2 cellular contexts compared by ENCODE assay signal in genomic region chr5:71591100-71591499, GRCh38.
TF ChIP-seq lines count a peak whose summit lies in the region.

No MANE protein-coding gene starts in this region.

TF ChIP-seq in A549, 52 proteins besides CTCF, POLR2A, EP300 and RAD21:
- TF ChIP-seq MAFK (IDR thresholded peaks at IDR 0.05; ENCODE audit: partially characterized antibody): peak; percentile 91
- TF ChIP-seq ZC3H11A (IDR thresholded peaks at IDR 0.05): no peak

TF ChIP-seq in K562, 482 proteins besides CTCF, POLR2A, EP300 and RAD21:
- TF ChIP-seq ZNF282 (CRISPR knock-in tag; IDR thresholded peaks at IDR 0.05): no peak
- no peak for TF ChIP-seq ZNF311 (CRISPR knock-in tag; IDR thresholded peaks at IDR 0.05)
- no peak for TF ChIP-seq ATF7 (IDR thresholded peaks at IDR 0.05)
- TF ChIP-seq MCM3 (IDR thresholded peaks at IDR 0.05): no peak
- TF ChIP-seq CHAMP1 (IDR thresholded peaks at IDR 0.05): no peak
- TF ChIP-seq C11orf30 (IDR thresholded peaks at IDR 0.05; ENCODE audit: low read depth): peak; percentile 91
- peak; percentile 89 for TF ChIP-seq MAFF (IDR thresholded peaks at IDR 0.05; ENCODE audit: low read length)
- TF ChIP-seq NRF1 (conservative IDR thresholded peaks at IDR 0.05 in 1 of 2, IDR thresholded peaks at IDR 0.05 in 1 of 2): no peak
- TF ChIP-seq CHD4 (IDR thresholded peaks at IDR 0.05; ENCODE audit: insufficient read depth, insufficient replicate concordance, low read depth, low read length, poor library complexity, severe bottlenecking): no peak
- TF ChIP-seq SMARCC2 (IDR thresholded peaks at IDR 0.05; ENCODE audit: low read depth): no peak
- TF ChIP-seq, protein P1, sequence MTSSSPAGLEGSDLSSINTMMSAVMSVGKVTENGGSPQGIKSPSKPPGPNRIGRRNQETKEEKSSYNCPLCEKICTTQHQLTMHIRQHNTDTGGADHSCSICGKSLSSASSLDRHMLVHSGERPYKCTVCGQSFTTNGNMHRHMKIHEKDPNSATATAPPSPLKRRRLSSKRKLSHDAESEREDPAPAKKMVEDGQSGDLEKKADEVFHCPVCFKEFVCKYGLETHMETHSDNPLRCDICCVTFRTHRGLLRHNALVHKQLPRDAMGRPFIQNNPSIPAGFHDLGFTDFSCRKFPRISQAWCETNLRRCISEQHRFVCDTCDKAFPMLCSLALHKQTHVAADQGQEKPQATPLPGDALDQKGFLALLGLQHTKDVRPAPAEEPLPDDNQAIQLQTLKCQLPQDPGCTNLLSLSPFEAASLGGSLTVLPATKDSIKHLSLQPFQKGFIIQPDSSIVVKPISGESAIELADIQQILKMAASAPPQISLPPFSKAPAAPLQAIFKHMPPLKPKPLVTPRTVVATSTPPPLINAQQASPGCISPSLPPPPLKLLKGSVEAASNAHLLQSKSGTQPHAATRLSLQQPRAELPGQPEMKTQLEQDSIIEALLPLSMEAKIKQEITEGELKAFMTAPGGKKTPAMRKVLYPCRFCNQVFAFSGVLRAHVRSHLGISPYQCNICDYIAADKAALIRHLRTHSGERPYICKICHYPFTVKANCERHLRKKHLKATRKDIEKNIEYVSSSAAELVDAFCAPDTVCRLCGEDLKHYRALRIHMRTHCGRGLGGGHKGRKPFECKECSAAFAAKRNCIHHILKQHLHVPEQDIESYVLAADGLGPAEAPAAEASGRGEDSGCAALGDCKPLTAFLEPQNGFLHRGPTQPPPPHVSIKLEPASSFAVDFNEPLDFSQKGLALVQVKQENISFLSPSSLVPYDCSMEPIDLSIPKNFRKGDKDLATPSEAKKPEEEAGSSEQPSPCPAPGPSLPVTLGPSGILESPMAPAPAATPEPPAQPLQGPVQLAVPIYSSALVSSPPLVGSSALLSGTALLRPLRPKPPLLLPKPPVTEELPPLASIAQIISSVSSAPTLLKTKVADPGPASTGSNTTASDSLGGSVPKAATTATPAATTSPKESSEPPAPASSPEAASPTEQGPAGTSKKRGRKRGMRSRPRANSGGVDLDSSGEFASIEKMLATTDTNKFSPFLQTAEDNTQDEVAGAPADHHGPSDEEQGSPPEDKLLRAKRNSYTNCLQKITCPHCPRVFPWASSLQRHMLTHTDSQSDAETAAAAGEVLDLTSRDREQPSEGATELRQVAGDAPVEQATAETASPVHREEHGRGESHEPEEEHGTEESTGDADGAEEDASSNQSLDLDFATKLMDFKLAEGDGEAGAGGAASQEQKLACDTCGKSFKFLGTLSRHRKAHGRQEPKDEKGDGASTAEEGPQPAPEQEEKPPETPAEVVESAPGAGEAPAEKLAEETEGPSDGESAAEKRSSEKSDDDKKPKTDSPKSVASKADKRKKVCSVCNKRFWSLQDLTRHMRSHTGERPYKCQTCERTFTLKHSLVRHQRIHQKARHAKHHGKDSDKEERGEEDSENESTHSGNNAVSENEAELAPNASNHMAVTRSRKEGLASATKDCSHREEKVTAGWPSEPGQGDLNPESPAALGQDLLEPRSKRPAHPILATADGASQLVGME (CRISPR knock-in tag; IDR thresholded peaks at IDR 0.05): no peak
- TF ChIP-seq ZNF316 (IDR thresholded peaks at IDR 0.05): peak; percentile 97
- no peak for TF ChIP-seq CBFA2T3 (IDR thresholded peaks at IDR 0.05)
- TF ChIP-seq MAFG (tag; conservative IDR thresholded peaks at IDR 0.05): peak; percentile 85
- TF ChIP-seq PHTF2 (CRISPR knock-in tag; IDR thresholded peaks at IDR 0.05): no peak
- no peak for TF ChIP-seq ZNF584 (CRISPR knock-in tag; IDR thresholded peaks at IDR 0.05; ENCODE audit: low read depth)
- no peak for TF ChIP-seq MXD1 (CRISPR knock-in tag; IDR thresholded peaks at IDR 0.05; ENCODE audit: borderline replicate concordance, poor library complexity, severe bottlenecking)
- no peak for TF ChIP-seq SNIP1 (IDR thresholded peaks at IDR 0.05; ENCODE audit: low read depth)
- no peak for TF ChIP-seq HMG20A (CRISPR knock-in tag; conservative IDR thresholded peaks at IDR 0.05)
- TF ChIP-seq ELK3 (CRISPR knock-in tag; IDR thresholded peaks at IDR 0.05): no peak
- TF ChIP-seq, protein P2, sequence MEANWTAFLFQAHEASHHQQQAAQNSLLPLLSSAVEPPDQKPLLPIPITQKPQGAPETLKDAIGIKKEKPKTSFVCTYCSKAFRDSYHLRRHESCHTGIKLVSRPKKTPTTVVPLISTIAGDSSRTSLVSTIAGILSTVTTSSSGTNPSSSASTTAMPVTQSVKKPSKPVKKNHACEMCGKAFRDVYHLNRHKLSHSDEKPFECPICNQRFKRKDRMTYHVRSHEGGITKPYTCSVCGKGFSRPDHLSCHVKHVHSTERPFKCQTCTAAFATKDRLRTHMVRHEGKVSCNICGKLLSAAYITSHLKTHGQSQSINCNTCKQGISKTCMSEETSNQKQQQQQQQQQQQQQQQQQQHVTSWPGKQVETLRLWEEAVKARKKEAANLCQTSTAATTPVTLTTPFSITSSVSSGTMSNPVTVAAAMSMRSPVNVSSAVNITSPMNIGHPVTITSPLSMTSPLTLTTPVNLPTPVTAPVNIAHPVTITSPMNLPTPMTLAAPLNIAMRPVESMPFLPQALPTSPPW (CRISPR knock-in tag; IDR thresholded peaks at IDR 0.05): no peak
- no peak for TF ChIP-seq ZNF384 (IDR thresholded peaks at IDR 0.05; ENCODE audit: low read depth, low read length)
- no peak for TF ChIP-seq POU5F1 (IDR thresholded peaks at IDR 0.05; ENCODE audit: borderline replicate concordance, low read depth, low read length, partially characterized antibody)
- TF ChIP-seq PBX2 (CRISPR knock-in tag; IDR thresholded peaks at IDR 0.05; ENCODE audit: low read depth): no peak
- no peak for TF ChIP-seq PBX2 (tag; conservative IDR thresholded peaks at IDR 0.05; ENCODE audit: low read depth)
- TF ChIP-seq OTX1 (CRISPR knock-in tag; IDR thresholded peaks at IDR 0.05): no peak
- TF ChIP-seq, protein P3, sequence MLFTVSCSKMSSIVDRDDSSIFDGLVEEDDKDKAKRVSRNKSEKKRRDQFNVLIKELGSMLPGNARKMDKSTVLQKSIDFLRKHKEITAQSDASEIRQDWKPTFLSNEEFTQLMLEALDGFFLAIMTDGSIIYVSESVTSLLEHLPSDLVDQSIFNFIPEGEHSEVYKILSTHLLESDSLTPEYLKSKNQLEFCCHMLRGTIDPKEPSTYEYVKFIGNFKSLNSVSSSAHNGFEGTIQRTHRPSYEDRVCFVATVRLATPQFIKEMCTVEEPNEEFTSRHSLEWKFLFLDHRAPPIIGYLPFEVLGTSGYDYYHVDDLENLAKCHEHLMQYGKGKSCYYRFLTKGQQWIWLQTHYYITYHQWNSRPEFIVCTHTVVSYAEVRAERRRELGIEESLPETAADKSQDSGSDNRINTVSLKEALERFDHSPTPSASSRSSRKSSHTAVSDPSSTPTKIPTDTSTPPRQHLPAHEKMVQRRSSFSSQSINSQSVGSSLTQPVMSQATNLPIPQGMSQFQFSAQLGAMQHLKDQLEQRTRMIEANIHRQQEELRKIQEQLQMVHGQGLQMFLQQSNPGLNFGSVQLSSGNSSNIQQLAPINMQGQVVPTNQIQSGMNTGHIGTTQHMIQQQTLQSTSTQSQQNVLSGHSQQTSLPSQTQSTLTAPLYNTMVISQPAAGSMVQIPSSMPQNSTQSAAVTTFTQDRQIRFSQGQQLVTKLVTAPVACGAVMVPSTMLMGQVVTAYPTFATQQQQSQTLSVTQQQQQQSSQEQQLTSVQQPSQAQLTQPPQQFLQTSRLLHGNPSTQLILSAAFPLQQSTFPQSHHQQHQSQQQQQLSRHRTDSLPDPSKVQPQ (CRISPR knock-in tag; IDR thresholded peaks at IDR 0.05; ENCODE audit: borderline replicate concordance): no peak
- no peak for TF ChIP-seq SIRT6 (IDR thresholded peaks at IDR 0.05; ENCODE audit: low read depth, low read length)
- no peak for TF ChIP-seq ZNF583 (CRISPR knock-in tag; IDR thresholded peaks at IDR 0.05)
- TF ChIP-seq HCFC1 (IDR thresholded peaks at IDR 0.05; ENCODE audit: low read depth, low read length): no peak
- TF ChIP-seq SMC3 (conservative IDR thresholded peaks at IDR 0.05; ENCODE audit: insufficient read depth, low read depth, low read length): no peak
- TF ChIP-seq KAT2B (IDR thresholded peaks at IDR 0.05; ENCODE audit: low read depth, low read length): no peak
- TF ChIP-seq ZNF639 (CRISPR knock-in tag; conservative IDR thresholded peaks at IDR 0.05 in 1 of 2, IDR thresholded peaks at IDR 0.05 in 1 of 2): no peak
- TF ChIP-seq ZNF780A (CRISPR knock-in tag; IDR thresholded peaks at IDR 0.05): no peak
- TF ChIP-seq MAFK (IDR thresholded peaks at IDR 0.05; ENCODE audit: low read length): peak; percentile 82
- no peak for TF ChIP-seq ETV1 (tag; conservative IDR thresholded peaks at IDR 0.05; ENCODE audit: low read depth)
